27 cellular contexts compared by ENCODE assay signal in genomic region chr14:66231823-66232222, GRCh38.
"Had no signal": no experiment of that assay in that cellular context is flagged by ENCODE, and none has a peak within 500 bp of the region (broad histone marks: within the 10 kb centered on the region; RNA-seq: fewer than 3 reads in every experiment).

No MANE protein-coding gene starts in this region.

- H3K27ac ChIP-seq: gastrocnemius medialis, heart left ventricle, ovary, psoas muscle, right atrium auricular region, spleen, thyroid gland, upper lobe of right lung had no signal

- H3K4me1 ChIP-seq: gastrocnemius medialis, heart left ventricle, psoas muscle, right atrium auricular region, spleen, thyroid gland, upper lobe of right lung had no signal

- H3K9me3 ChIP-seq: gastrocnemius medialis, ovary, psoas muscle, thyroid gland, upper lobe of right lung had no signal

- ATAC-seq: activated naive CD4-positive, alpha-beta T cell treated with anti-CD3 and anti-CD28 coated beads, Interleukin-2, amount 50 U/mL, for 72 hours; activated T-helper 17 cell treated with anti-CD3 and anti-CD28 coated beads, Interleukin-2, amount 50 U/mL, for 72 hours; esophagus mucosa; gastrocnemius medialis; heart left ventricle; left ventricle myocardium superior; natural killer cell treated with Interleukin-12 subunit alpha and Interleukin-12 subunit beta and Interleukin-15 and Interleukin-18, amount 100 ng/mL, for 72 hours; psoas muscle; upper lobe of right lung had no signal

- H3K27me3 ChIP-seq: gastrocnemius medialis, ovary, right atrium auricular region, thyroid gland, upper lobe of right lung had no signal

- H3K27ac Mint-ChIP-seq: activated naive CD4-positive, alpha-beta T cell treated with anti-CD3 and anti-CD28 coated beads, Interleukin-2, amount 50 U/mL, for 72 hours; activated T-cell treated with anti-CD3 and anti-CD28 coated beads, Interleukin-2, amount 50 U/mL, for 24 hours; activated T-helper 17 cell treated with anti-CD3 and anti-CD28 coated beads, Interleukin-2, amount 50 U/mL, for 72 hours; brain; natural killer cell treated with Interleukin-12 subunit alpha and Interleukin-12 subunit beta and Interleukin-15 and Interleukin-18, amount 100 ng/mL, for 72 hours; stimulated activated naive CD8-positive, alpha-beta T cell treated with anti-CD3 and anti-CD28 coated beads, Interleukin-15, Interleukin-2, amounts not matched to agents 100 ng/mL and 50 ng/mL, for 24 hours had no signal

- DNase-seq: activated CD8-positive, alpha-beta memory T cell treated with anti-CD3 and anti-CD28 coated beads for 24 hours; activated CD8-positive, alpha-beta memory T cell treated with anti-CD3 and anti-CD28 coated beads, Interleukin-2, amount 50 U/mL, for 4 hours; activated T-cell treated with anti-CD3 and anti-CD28 coated beads, Interleukin-2, amount 50 U/mL, for 24 hours; aorta; caudate nucleus; dermis blood vessel endothelial cell; effector memory CD4-positive, alpha-beta T cell; gastrocnemius medialis; heart left ventricle; left ventricle myocardium superior; mammary epithelial cell; midbrain; ovary; psoas muscle; spleen; stimulated activated CD4-positive, alpha-beta T cell treated with anti-CD3 and anti-CD28 coated beads, Interleukin-4, amount 100 ng/mL, for 24 hours; substantia nigra; T-helper 9 cell; thyroid gland; upper lobe of right lung had no signal

- H3K4me3 ChIP-seq: gastrocnemius medialis, heart left ventricle, ovary, psoas muscle, right atrium auricular region, spleen, thyroid gland, upper lobe of right lung had no signal

- H3K4me3 Mint-ChIP-seq: activated T-cell treated with anti-CD3 and anti-CD28 coated beads, Interleukin-2, amount 50 U/mL, for 24 hours; activated T-helper 17 cell treated with anti-CD3 and anti-CD28 coated beads, Interleukin-2, amount 50 U/mL, for 72 hours; brain; natural killer cell treated with Interleukin-12 subunit alpha and Interleukin-12 subunit beta and Interleukin-15 and Interleukin-18, amount 100 ng/mL, for 72 hours; stimulated activated naive CD8-positive, alpha-beta T cell treated with anti-CD3 and anti-CD28 coated beads, Interleukin-15, Interleukin-2, amounts not matched to agents 100 ng/mL and 50 ng/mL, for 24 hours had no signal

- H3K9me3 Mint-ChIP-seq: activated T-helper 17 cell treated with anti-CD3 and anti-CD28 coated beads, Interleukin-2, amount 50 U/mL, for 72 hours; stimulated activated naive CD8-positive, alpha-beta T cell treated with anti-CD3 and anti-CD28 coated beads, Interleukin-15, Interleukin-2, amounts not matched to agents 100 ng/mL and 50 ng/mL, for 24 hours had no signal

- H3K4me1 Mint-ChIP-seq: activated T-helper 17 cell treated with anti-CD3 and anti-CD28 coated beads, Interleukin-2, amount 50 U/mL, for 72 hours had no signal

- H3K36me3 ChIP-seq: gastrocnemius medialis, heart left ventricle, ovary, right atrium auricular region, spleen, thyroid gland, upper lobe of right lung had no signal

- H3K36me3 Mint-ChIP-seq: brain; natural killer cell treated with Interleukin-12 subunit alpha and Interleukin-12 subunit beta and Interleukin-15 and Interleukin-18, amount 100 ng/mL, for 72 hours had no signal
